16 cellular contexts compared by ENCODE assay signal in the genomic region with DNA sequence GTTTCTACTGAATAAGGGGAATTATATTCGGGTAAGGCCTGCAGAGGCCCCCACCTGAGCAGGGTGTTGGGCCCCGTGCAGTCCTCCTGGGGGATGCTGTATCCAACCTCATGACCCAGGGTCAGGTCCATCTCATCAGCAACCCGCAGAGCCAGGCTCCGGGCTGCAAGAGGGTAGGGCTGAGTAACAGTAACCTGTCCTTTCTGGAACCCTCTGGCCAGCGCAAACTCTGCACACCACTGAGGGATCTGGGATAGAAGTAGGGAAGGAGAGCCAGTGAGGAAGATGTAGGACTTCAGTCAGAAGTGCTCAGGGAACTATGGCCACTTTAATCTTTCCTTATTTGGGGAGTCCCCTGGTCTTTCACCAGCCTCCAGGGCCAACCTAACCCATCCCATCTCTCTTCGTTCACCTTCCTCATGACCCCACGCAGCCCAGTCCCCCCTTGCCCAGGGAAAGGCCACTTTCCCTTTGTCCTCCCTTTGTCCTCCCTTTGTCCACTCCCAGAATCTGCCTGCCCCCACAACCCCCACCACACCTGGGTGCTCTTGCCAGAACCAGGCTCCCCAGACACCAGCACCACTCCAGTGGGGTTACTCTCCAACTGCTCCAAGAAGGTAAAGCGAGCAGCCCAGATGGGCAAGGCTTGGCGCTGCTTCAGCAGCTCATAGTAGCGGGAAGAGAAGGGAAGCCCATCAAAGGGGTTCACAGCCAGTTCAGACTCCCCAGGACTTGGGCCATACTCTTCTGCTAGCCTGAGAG. TPM values are rescaled to one million over a fixed set of nuclear protein-coding genes. Genes with fewer than 3 reads are reported as not detected.
"Had no signal": no experiment of that assay in that cellular context is flagged by ENCODE, and none has a peak within 500 bp of the region (broad histone marks: within the 10 kb centered on the region; RNA-seq: fewer than 3 reads in every experiment).

No MANE protein-coding gene starts in this region.

- ATAC-seq: gastroesophageal sphincter; naive thymus-derived CD8-positive, alpha-beta T cell; sciatic nerve; SK-N-SH treated with all-trans-retinoic acid at 6 μM for 48 hours had no signal

- DNase-seq: activated CD4-positive, alpha-beta T cell treated with anti-CD3 and anti-CD28 coated beads, Interleukin-2, amount 10 ng/mL, durations not matched to agents 7 days and 5 days; activated naive CD4-positive, alpha-beta T cell treated with anti-CD3 and anti-CD28 coated beads, Interleukin-2, amount 50 U/mL, for 16 hours; activated T-cell treated with anti-CD3 and anti-CD28 coated beads for 4 hours; dorsolateral prefrontal cortex; naive thymus-derived CD8-positive, alpha-beta T cell; nucleus accumbens; stimulated activated CD4-positive, alpha-beta T cell treated with anti-CD3 and anti-CD28 coated beads, Interleukin-2, amount 100 ng/mL, for 24 hours; stimulated activated naive CD4-positive, alpha-beta T cell had no signal

- H3K4me3 Mint-ChIP-seq: activated CD4-positive, alpha-beta T cell treated with anti-CD3 and anti-CD28 coated beads, Interleukin-2, amount 10 ng/mL, durations not matched to agents 7 days and 5 days; naive thymus-derived CD8-positive, alpha-beta T cell had no signal

- H3K27ac ChIP-seq: dorsolateral prefrontal cortex, gastroesophageal sphincter had no signal

- H3K9me3 Mint-ChIP-seq: naive thymus-derived CD8-positive, alpha-beta T cell; type B pancreatic cell had no signal

- H3K27ac Mint-ChIP-seq: activated CD4-positive, alpha-beta T cell treated with anti-CD3 and anti-CD28 coated beads, Interleukin-2, amount 10 ng/mL, durations not matched to agents 7 days and 5 days; progenitor cell of endocrine pancreas had no signal

- H3K9me3 ChIP-seq: gastroesophageal sphincter had no signal

- H3K4me3 ChIP-seq: gastroesophageal sphincter had no signal

RNA-seq across cellular contexts. Expression of gene DQX1, which starts 0.9 kb away (rescaled TPM):
- total RNA-seq: fibroblast of lung, gastroesophageal sphincter, sciatic nerve had no signal

RNA-seq across cellular contexts. Expression of gene TLX2, which starts 10.9 kb away (rescaled TPM):
- total RNA-seq: cerebellum; lower leg skin; naive thymus-derived CD8-positive, alpha-beta T cell; progenitor cell of endocrine pancreas; sciatic nerve had no signal
